Comparison of ENCODE assay signal across 8 cellular contexts in genomic region chr7:123748734-123749536, GRCh38. TPM values are rescaled to one million over a fixed set of nuclear protein-coding genes. Genes with fewer than 3 reads are reported as not detected.
DNase-seq lines count a peak whose midpoint lies in the region; ATAC-seq and TF ChIP-seq lines count a peak whose summit lies in the region.

TSS of gene WASL (minus strand) at chr7:123749003. CDS start at chr7:123748734, 269 bp downstream.

- TF ChIP-seq CTCF in hepatocyte (IDR thresholded peaks at IDR 0.05; ENCODE audit: poor library complexity) = peak; percentile 1

- ATAC-seq in GM18505 (IDR thresholded peaks at IDR 0.05; ENCODE audit: unreplicated experiment) (peak; percentile 69), HG02938 (IDR thresholded peaks at IDR 0.05; ENCODE audit: unreplicated experiment) (peak; percentile 64), aorta (ENCODE audit: low FRiP score) (peak; percentile 98)

- peak within 1 kb of the TSS; percentile 83 for H3K4me2 ChIP-seq in hepatocyte

- 2% methylated on average over 85 of the region's 93 CpGs for WGBS in hepatocyte (ENCODE audit: low lambda C conversion rate, missing lambda C conversion rate)
- 0 to 1% methylated on average over 54 to 93 of the region's 93 CpGs for WGBS in aorta, 2 donors

- DNase-seq in NCI-H1694 treated with DMSO at 0.1 percent for 48 hours (lab: John Stamatoyannopoulos, UW) = peak; percentile 77
- DNase-seq in T-helper 9 cell = peak; percentile 82
- DNase-seq in astrocyte of the hippocampus (ENCODE audit: low read depth, low spot score) = peak; percentile 97
- DNase-seq in hepatocyte (ENCODE audit: low spot score) = peak; percentile 97
- peak; percentile 56 for DNase-seq in renal cortical epithelial cell (ENCODE audit: low read depth)
- DNase-seq in aorta = peak; percentile 94 to 98

- H2AFZ ChIP-seq in hepatocyte = peak within 1 kb of the TSS; percentile 90

- peaks cover 34% of the 10 kb centered on the region for H4K20me1 ChIP-seq in hepatocyte (ENCODE audit: insufficient read depth, poor library complexity, severe bottlenecking)

- intact Hi-C loops in aorta (cut with DNase I) = loop anchor here in 1 of 2 donors (5.0 kb wide), 1 partner anchor 192 kb away; the partner anchor contains the start of gene NDUFA5

- H3K9me3 ChIP-seq in hepatocyte (ENCODE audit: low read depth) (no peaks in the 10 kb centered on the region), aorta (ENCODE audit: control insufficient read depth, low read length) (no peaks in the 10 kb centered on the region)

- peaks cover 67% of the 10 kb centered on the region for H3K79me2 ChIP-seq in hepatocyte

- H3K27ac ChIP-seq in hepatocyte (peak within 1 kb of the TSS; percentile 98), aorta (ENCODE audit: low read depth in 1 of 2, low read length in 2 of 2) (peak within 1 kb of the TSS; percentile 96 to 99)

- peak; percentile 92 for TF ChIP-seq POLR2A in GM18505 (IDR thresholded peaks at IDR 0.05; ENCODE audit: borderline replicate concordance, extremely low read depth, insufficient read depth, insufficient read length)

- H3K4me3 ChIP-seq in hepatocyte (peak within 1 kb of the TSS; percentile 88), aorta (ENCODE audit: low read length in 2 of 2) (peak within 1 kb of the TSS; percentile 83 to 85)

- no peaks in the 10 kb centered on the region for H3K9me2 ChIP-seq in hepatocyte (replicated peaks; ENCODE audit: insufficient read depth)

- H3K27me3 ChIP-seq in hepatocyte (no peaks in the 10 kb centered on the region), aorta (ENCODE audit: control insufficient read depth in 1 of 2, insufficient read depth in 2 of 2, low read length in 1 of 2) (no peaks in the 10 kb centered on the region)

- no peaks in the 10 kb centered on the region for H3K36me3 ChIP-seq in hepatocyte (replicated peaks; ENCODE audit: insufficient read depth, low read depth)
- H3K36me3 ChIP-seq in aorta (ENCODE audit: control insufficient read depth in 1 of 2, insufficient read depth in 2 of 2, low read length in 1 of 2) = no peaks in the 10 kb centered on the region

- H3K4me1 ChIP-seq in hepatocyte (ENCODE audit: insufficient read depth) (peaks cover 33% of the 10 kb centered on the region), aorta (ENCODE audit: control insufficient read depth in 1 of 2, insufficient read depth in 2 of 2, low read length in 2 of 2) (peaks cover 0 to 4% of the 10 kb centered on the region in 2 donors)

RNA-seq across cellular contexts. Expression of gene WASL, which starts in this region (rescaled TPM):
- total RNA-seq in hepatocyte (41.9 and 48.9 TPM in 2 replicates), renal cortical epithelial cell (14.9 and 32.5 TPM in 2 replicates), aorta (10 to 100 TPM; 46.0 to 48.2 TPM)
- polyA plus RNA-seq in hepatocyte (29.0 and 36.8 TPM in 2 replicates), aorta (10 to 100 TPM; 21.3 to 29.1 TPM)

Comparison
In these comparisons a context has a peak if more than half of its experiments do, and no peak if none do; other contexts are left out.
1. Peak in every context shown above with its lines: DNase-seq, ATAC-seq, H3K4me3 ChIP-seq and H3K27ac ChIP-seq.